1 cellular context compared by ENCODE assay signal in genomic region chr4:124745988-124746801, GRCh38.
TF ChIP-seq lines count a peak whose summit lies in the region.

No MANE protein-coding gene starts in this region.

TF ChIP-seq in K562, 482 proteins besides CTCF, POLR2A, EP300 and RAD21 (continued from another document):
- TF ChIP-seq CTCFL (IDR thresholded peaks at IDR 0.05; ENCODE audit: borderline replicate concordance, insufficient read depth, low read depth, low read length, poor library complexity, severe bottlenecking) (no peak), JUND (IDR thresholded peaks at IDR 0.05; ENCODE audit: borderline replicate concordance, low read depth, low read length) (no peak), JUND (tag; IDR thresholded peaks at IDR 0.05; ENCODE audit: borderline replicate concordance, low read depth, low read length) (no peak), MBD1 (CRISPR knock-in tag; IDR thresholded peaks at IDR 0.05) (no peak), BRF1 (IDR thresholded peaks at IDR 0.05; ENCODE audit: borderline replicate concordance, extremely low read depth, insufficient read length) (no peak), ZNF449 (CRISPR knock-in tag; IDR thresholded peaks at IDR 0.05) (no peak), E4F1 (CRISPR knock-in tag; IDR thresholded peaks at IDR 0.05; ENCODE audit: borderline replicate concordance) (no peak), NFIX (CRISPR knock-in tag; IDR thresholded peaks at IDR 0.05; ENCODE audit: low read depth) (0 out of 2 replicates have a peak, but pooled peaks have one; percentile 9), CBX1 (IDR thresholded peaks at IDR 0.05; ENCODE audit: low read depth) (no peak), ZNF639 (CRISPR knock-in tag; conservative IDR thresholded peaks at IDR 0.05 in 1 of 2, IDR thresholded peaks at IDR 0.05 in 1 of 2) (no peak), NFIC (IDR thresholded peaks at IDR 0.05) (peak; percentile 65), KDM5B (IDR thresholded peaks at IDR 0.05; ENCODE audit: insufficient replicate concordance, low read depth, low read length) (no peak)
